ENCODE assay signal across 15 cellular contexts in genomic region chr1:116506132-116507004, GRCh38.
DNase-seq lines count a peak whose midpoint lies in the region; ATAC-seq, FAIRE-seq and TF ChIP-seq lines count a peak whose summit lies in the region.
"Had no signal": no experiment of that assay in that cellular context is flagged by ENCODE, and none has a peak within 500 bp of the region (broad histone marks: within the 10 kb centered on the region; RNA-seq: fewer than 3 reads in every experiment).

No MANE protein-coding gene starts in this region.

- POLR2A ChIA-PET in CD8-positive, alpha-beta memory T cell (lab: Charles Lee), result interaction anchor here (0.7 kb wide), 1 partner anchor 80 kb away, joined by 4 read pairs; no protein-coding TSS in a partner anchor
- POLR2A ChIA-PET in OCI-LY7 (lab: Charles Lee), result interaction anchor here (0.6 to 0.7 kb wide), 2 partner anchors 45 to 345 kb away, joined by 3 to 4 read pairs; no protein-coding TSS in a partner anchor

- no peak overlapping the region for H3K4me3 Mint-ChIP-seq in CD8-positive, alpha-beta memory T cell
- no peak overlapping the region for H3K4me3 Mint-ChIP-seq in T-helper 2 cell treated with Interferon-gamma antibody and Interleukin-4, amounts not matched to agents 5 μg/mL and 100 μg/mL, for 36 hours
- H3K4me3 Mint-ChIP-seq: nephron progenitor cell had no signal

- intact Hi-C loops in OCI-LY7 (cut with micrococcal nuclease; ENCODE audit: unreplicated experiment), result no loop called here

- DNase-seq in CD8-positive, alpha-beta memory T cell, result no peak
- DNase-seq in T-helper 2 cell treated with Interferon-gamma antibody and Interleukin-4, amounts not matched to agents 5 μg/mL and 100 μg/mL, for 36 hours (ENCODE audit: low spot score), result no peak
- DNase-seq in keratinocyte (ENCODE audit: low read depth, low spot score) (no peak), OCI-LY7 (ENCODE audit: low spot score) (no peak), NCI-H1092 treated with DMSO at 0.1 percent for 48 hours (lab: John Stamatoyannopoulos, UW) (no peak), NCI-H526 treated with DMSO at 0.1 percent for 48 hours (lab: John Stamatoyannopoulos, UW) (no peak)
- DNase-seq: left colon, NCI-H1417 treated with DMSO at 0.1 percent for 48 hours, nephron progenitor cell, sigmoid colon had no signal

- H3K36me3 Mint-ChIP-seq in CD8-positive, alpha-beta memory T cell, result peaks cover 0 to 2% (median 0%) of the 10 kb centered on the region in 3 donors
- peaks cover 26% of the 10 kb centered on the region for H3K36me3 Mint-ChIP-seq in T-helper 2 cell treated with Interferon-gamma antibody and Interleukin-4, amounts not matched to agents 5 μg/mL and 100 μg/mL, for 36 hours (ENCODE audit: low read depth)

- no peaks in the 10 kb centered on the region for H3K9me3 ChIP-seq in CD8-positive, alpha-beta memory T cell (ENCODE audit: low read length)
- H3K9me3 ChIP-seq in keratinocyte (ENCODE audit: control insufficient read depth, low read depth, low read length), result no peaks in the 10 kb centered on the region
- H3K9me3 ChIP-seq in OCI-LY7 (ENCODE audit: low read length), result no peaks in the 10 kb centered on the region
- H3K9me3 ChIP-seq: sigmoid colon, thoracic aorta had no signal

- H3K27ac ChIP-seq in CD8-positive, alpha-beta memory T cell (ENCODE audit: low read depth, low read length), result no peak overlapping the region
- H3K27ac ChIP-seq in keratinocyte (ENCODE audit: control insufficient read depth, insufficient read depth, low read length), result peak overlapping the region; percentile 41
- no peak overlapping the region for H3K27ac ChIP-seq in OCI-LY7 (ENCODE audit: low read depth, low read length, poor library complexity, severe bottlenecking)
- H3K27ac ChIP-seq: sigmoid colon, thoracic aorta had no signal

- H3K4me1 ChIP-seq in CD8-positive, alpha-beta memory T cell (ENCODE audit: insufficient read depth, low read length), result peaks cover 55% of the 10 kb centered on the region
- H3K4me1 ChIP-seq in keratinocyte (ENCODE audit: control insufficient read depth, extremely low read depth, insufficient read depth, low read length) (peaks cover 47% of the 10 kb centered on the region), OCI-LY7 (ENCODE audit: insufficient read depth, low read length, poor library complexity, severe bottlenecking) (no peaks in the 10 kb centered on the region)

- no peaks in the 10 kb centered on the region for H3K27me3 ChIP-seq in CD8-positive, alpha-beta memory T cell (ENCODE audit: insufficient read depth, low read length, poor library complexity, severe bottlenecking)
- H3K27me3 ChIP-seq in keratinocyte (ENCODE audit: control insufficient read depth, extremely low read depth, insufficient read depth, low read length), result no peaks in the 10 kb centered on the region
- H3K27me3 ChIP-seq: sigmoid colon had no signal

- dilution Hi-C loops in keratinocyte (cut with MboI; ENCODE audit: extremely low pct_ligation_motif_present, low sequenced_read_pairs), result no loop called here

- H3K36me3 ChIP-seq in CD8-positive, alpha-beta memory T cell (ENCODE audit: insufficient read depth, low read length), result no peaks in the 10 kb centered on the region
- H3K36me3 ChIP-seq in keratinocyte (ENCODE audit: control insufficient read depth in 2 of 2, extremely low read depth in 1 of 2, insufficient read depth in 2 of 2, low read length in 2 of 2) (no peaks in the 10 kb centered on the region), OCI-LY7 (ENCODE audit: insufficient read depth, low read length) (no peaks in the 10 kb centered on the region)
- H3K36me3 ChIP-seq: sigmoid colon, thoracic aorta had no signal

- H3K4me1 Mint-ChIP-seq in CD8-positive, alpha-beta memory T cell, result peaks cover 59 to 83% (median 72%) of the 10 kb centered on the region in 3 donors
- H3K4me1 Mint-ChIP-seq in T-helper 2 cell treated with Interferon-gamma antibody and Interleukin-4, amounts not matched to agents 5 μg/mL and 100 μg/mL, for 36 hours (ENCODE audit: low read depth), result peaks cover 81% of the 10 kb centered on the region
- H3K4me1 Mint-ChIP-seq: nephron progenitor cell had no signal

- peak overlapping the region in 7 of 8 donors; percentile 6 to 99 (median 43) for H3K27ac Mint-ChIP-seq in CD8-positive, alpha-beta memory T cell
- H3K27ac Mint-ChIP-seq in T-helper 2 cell treated with Interferon-gamma antibody and Interleukin-4, amounts not matched to agents 5 μg/mL and 100 μg/mL, for 36 hours, result peak overlapping the region; percentile 52
- H3K27ac Mint-ChIP-seq: nephron progenitor cell had no signal

- no peak for FAIRE-seq in keratinocyte (lab: Jason Lieb, UNC)
- FAIRE-seq: D721Med, frontal cortex, H1 had no signal

- no peaks in the 10 kb centered on the region for H4K20me1 ChIP-seq in keratinocyte (ENCODE audit: control insufficient read depth, extremely low read depth, insufficient read depth, low read length)
- no peaks in the 10 kb centered on the region for H4K20me1 ChIP-seq in OCI-LY7 (ENCODE audit: insufficient read depth, low read length)

- H3K4me3 ChIP-seq in CD8-positive, alpha-beta memory T cell (ENCODE audit: low read length), result no peak overlapping the region
- H3K4me3 ChIP-seq in keratinocyte (ENCODE audit: control insufficient read depth in 2 of 3, extremely low read depth in 1 of 3, insufficient read depth in 2 of 3, low read depth in 1 of 3, low read length in 3 of 3) (no peak overlapping the region), OCI-LY7 (ENCODE audit: low read depth, low read length, poor library complexity, severe bottlenecking) (no peak overlapping the region)
- H3K4me3 ChIP-seq: sigmoid colon, thoracic aorta had no signal

- TF ChIP-seq CTCF in keratinocyte (optimal IDR thresholded peaks at IDR 0.05 in 1 of 3, IDR thresholded peaks at IDR 0.05 in 1 of 3, conservative IDR thresholded peaks at IDR 0.05 in 1 of 3; ENCODE audit: extremely low read depth in 1 of 3, insufficient read depth in 2 of 3, low read length in 3 of 3) (no peak), OCI-LY7 (conservative IDR thresholded peaks at IDR 0.05; ENCODE audit: low read length) (no peak)

- H3K9me1 ChIP-seq in keratinocyte (ENCODE audit: control insufficient read depth, extremely low read depth, insufficient read depth, low read length), result peaks cover 2% of the 10 kb centered on the region

- peaks cover 0 to 2% (median 0%) of the 10 kb centered on the region in 5 donors for H3K9me3 Mint-ChIP-seq in CD8-positive, alpha-beta memory T cell
- H3K9me3 Mint-ChIP-seq in T-helper 2 cell treated with Interferon-gamma antibody and Interleukin-4, amounts not matched to agents 5 μg/mL and 100 μg/mL, for 36 hours, result peaks cover 4% of the 10 kb centered on the region

- no peak overlapping the region for H3K4me2 ChIP-seq in keratinocyte (ENCODE audit: control insufficient read depth, extremely low read depth, insufficient read depth, low read depth, low read length)
- no peak overlapping the region for H3K4me2 ChIP-seq in OCI-LY7 (ENCODE audit: low read length)

- no peak overlapping the region for H3K9ac ChIP-seq in keratinocyte (ENCODE audit: control insufficient read depth, extremely low read depth, insufficient read depth, low read length)

- H3K27me3 Mint-ChIP-seq in CD8-positive, alpha-beta memory T cell, result no peaks in the 10 kb centered on the region
- H3K27me3 Mint-ChIP-seq in T-helper 2 cell treated with Interferon-gamma antibody and Interleukin-4, amounts not matched to agents 5 μg/mL and 100 μg/mL, for 36 hours (ENCODE audit: low read depth), result no peaks in the 10 kb centered on the region

- H3K79me2 ChIP-seq in keratinocyte (ENCODE audit: control insufficient read depth, insufficient read depth, low read length), result no peaks in the 10 kb centered on the region
- no peaks in the 10 kb centered on the region for H3K79me2 ChIP-seq in OCI-LY7 (ENCODE audit: insufficient read depth, low read depth, low read length)

- H2AFZ ChIP-seq in keratinocyte (ENCODE audit: control insufficient read depth, low read length), result no peak overlapping the region
- no peak overlapping the region for H2AFZ ChIP-seq in OCI-LY7 (ENCODE audit: low read length)

- BruUV-seq in OCI-LY7 (replicated peaks; lab: Mats Ljungman, UMichigan), result no TSS peak

- CTCF ChIA-PET in CD8-positive, alpha-beta memory T cell (lab: Charles Lee), result no interaction called here
- CTCF ChIA-PET in OCI-LY7 (lab: Charles Lee; ENCODE audit: unreplicated experiment), result no interaction called here

- H3K9me2 ChIP-seq in OCI-LY7 (ENCODE audit: insufficient read depth, low read length), result no peaks in the 10 kb centered on the region; the same call in 1 of the 2 replicates

- ATAC-seq in HG03342 (IDR thresholded peaks at IDR 0.05; ENCODE audit: unreplicated experiment), result peak; percentile 21
- ATAC-seq: left colon had no signal
